8 cellular contexts compared by ENCODE assay signal in genomic region chr9:112793213-112793810, GRCh38. TPM values are rescaled to one million over a fixed set of nuclear protein-coding genes. Genes with fewer than 3 reads are reported as not detected.
DNase-seq lines count a peak whose midpoint lies in the region; ATAC-seq, FAIRE-seq and TF ChIP-seq lines count a peak whose summit lies in the region.

No MANE protein-coding gene starts in this region.

- H3K4me1 Mint-ChIP-seq in HFFc6 (ENCODE audit: low read depth) = peaks cover 44% of the 10 kb centered on the region
- peaks cover 53% of the 10 kb centered on the region for H3K4me1 Mint-ChIP-seq in central memory CD8-positive, alpha-beta T cell

- intact Hi-C loops in HepG2 (cut with micrococcal nuclease; ENCODE audit: unreplicated experiment) = loop anchor here (1.0 to 10.0 kb wide), 4 partner anchors 42 to 349 kb away; no protein-coding TSS in a partner anchor

- H3K79me2 ChIP-seq in HepG2 (ENCODE audit: insufficient read depth, low read length) = no peaks in the 10 kb centered on the region

- H3K4me3 Mint-ChIP-seq in HFFc6 = no peak overlapping the region
- H3K4me3 Mint-ChIP-seq in central memory CD8-positive, alpha-beta T cell = no peak overlapping the region

- POLR2A ChIA-PET in HepG2 (lab: Yijun Ruan, JAX) = interaction anchor here (1.0 to 1.4 kb wide), 2 partner anchors 43 to 61 kb away, joined by 3 to 4 read pairs; no protein-coding TSS in a partner anchor

- H3K36me3 Mint-ChIP-seq in HFFc6 (ENCODE audit: low read depth) = no peaks in the 10 kb centered on the region
- H3K36me3 Mint-ChIP-seq in central memory CD8-positive, alpha-beta T cell (ENCODE audit: insufficient read depth) = peaks cover 3% of the 10 kb centered on the region

- FAIRE-seq in HepG2 (lab: Jason Lieb, UNC) = peak; percentile 77

- no peaks in the 10 kb centered on the region for H3K9me3 ChIP-seq in HepG2 (ENCODE audit: low read length)

- H3K27me3 ChIP-seq in HepG2 (ENCODE audit: control insufficient read depth in 1 of 2, insufficient read depth in 2 of 2, low read length in 2 of 2) = no peaks in the 10 kb centered on the region

- H3K4me1 ChIP-seq in HepG2 (ENCODE audit: insufficient read depth, low read length) = no peaks in the 10 kb centered on the region

- H3K4me3 ChIP-seq in HepG2 (replicated peaks in 1 of 3; ENCODE audit: insufficient read depth in 1 of 3, low read depth in 2 of 3, low read length in 3 of 3) = no peak overlapping the region

- DNase-seq in GM04504 (ENCODE audit: low read depth) = peak; percentile 37
- peak; percentile 55 for DNase-seq in HFFc6
- DNase-seq in NCI-H2029 (lab: John Stamatoyannopoulos, UW) = peak; percentile 45
- DNase-seq in activated CD4-positive, CD25-positive, alpha-beta regulatory T cell treated with anti-CD3 and anti-CD28 coated beads, Interleukin-2, amount 50 U/mL, for 72 hours = peak; percentile 83
- DNase-seq in central memory CD8-positive, alpha-beta T cell (ENCODE audit: low spot score in 2 of 2) = peak; percentile 78
- peak; percentile 57 for DNase-seq in HepG2 (ENCODE audit: low spot score)
- DNase-seq in stimulated activated CD8-positive, alpha-beta memory T cell treated with anti-CD3 and anti-CD28 coated beads, Interleukin-15, amount 100 ng/mL, for 4 hours (ENCODE audit: low read depth in 2 of 2) = peak; percentile 53 to 65

- H3K27ac Mint-ChIP-seq in HFFc6 = no peak overlapping the region
- H3K27ac Mint-ChIP-seq in central memory CD8-positive, alpha-beta T cell (ENCODE audit: low read depth) = peak overlapping the region; percentile 26

- no peaks in the 10 kb centered on the region for H3K9me3 Mint-ChIP-seq in HFFc6
- no peaks in the 10 kb centered on the region for H3K9me3 Mint-ChIP-seq in central memory CD8-positive, alpha-beta T cell

- no peak for TF ChIP-seq POLR2A in HepG2 (IDR thresholded peaks at IDR 0.05; ENCODE audit: insufficient read depth in 1 of 2, low read depth in 2 of 2, low read length in 2 of 2)

- peak; percentile 89 for TF ChIP-seq RAD21 in HepG2 (CRISPR knock-in tag; IDR thresholded peaks at IDR 0.05)

- peak; percentile 85 for ATAC-seq in central memory CD8-positive, alpha-beta T cell (replicated peaks; ENCODE audit: extremely low read depth, poor library complexity, severe bottlenecking)
- ATAC-seq in HepG2 (peak; percentile 99), GM18870 (IDR thresholded peaks at IDR 0.05; ENCODE audit: unreplicated experiment) (no peak)

- CTCF ChIA-PET in HepG2 (lab: Yijun Ruan, JAX; ENCODE audit: low intra/inter-chr PET ratio, low total read pairs) = interaction anchor here (1.1 to 2.0 kb wide), 4 partner anchors 27 to 82 kb away, joined by 4 to 8 read pairs (median 4); partner anchors contain the start of gene INIP

- no peak overlapping the region for H3K4me2 ChIP-seq in HepG2 (ENCODE audit: low read depth, low read length)

- H3K9ac ChIP-seq in HepG2 (ENCODE audit: insufficient read depth, low read depth, low read length) = no peak overlapping the region

- no peaks in the 10 kb centered on the region for H3K36me3 ChIP-seq in HepG2 (replicated peaks in 1 of 2; ENCODE audit: control insufficient read depth in 1 of 2, insufficient read depth in 2 of 2, low read length in 2 of 2)

- no peak for TF ChIP-seq EP300 in HepG2 (IDR thresholded peaks at IDR 0.05; ENCODE audit: low read depth in 2 of 2, low read length in 2 of 2)
- TF ChIP-seq EP300 in HepG2 (CRISPR knock-in tag; IDR thresholded peaks at IDR 0.05; ENCODE audit: borderline replicate concordance) = no peak

- TF ChIP-seq CTCF in HFFc6 (IDR thresholded peaks at IDR 0.05) (peak; percentile 92), HepG2 (CRISPR knock-in tag; IDR thresholded peaks at IDR 0.05) (peak; percentile 96)

- no peaks in the 10 kb centered on the region for H4K20me1 ChIP-seq in HepG2 (ENCODE audit: insufficient read depth, low read length)

- no TSS peak for BruUV-seq in HepG2 (replicated peaks; lab: Mats Ljungman, UMichigan)

- no peaks in the 10 kb centered on the region; the same call in 1 of the 2 replicates for H3K27me3 Mint-ChIP-seq in HFFc6 (ENCODE audit: insufficient read depth)
- H3K27me3 Mint-ChIP-seq in central memory CD8-positive, alpha-beta T cell = no peaks in the 10 kb centered on the region

- H2AFZ ChIP-seq in HepG2 (ENCODE audit: low read length) = no peak overlapping the region

- in situ Hi-C loops in HepG2 (cut with HindIII; ENCODE audit: extremely low pct_ligation_motif_present, low pct_unique_long_range_greater_than_20kb) = loop anchor here (10.0 kb wide), 1 partner anchor 49 kb away; no protein-coding TSS in a partner anchor

- WGBS in HepG2 (ENCODE audit: low lambda C conversion rate) = 79% methylated on average over 3 of the region's 5 CpGs

- H3K27ac ChIP-seq in HepG2 (ENCODE audit: extremely low read length, insufficient read depth, low read length) = no peak overlapping the region

TF ChIP-seq in HepG2, 621 proteins besides CTCF, POLR2A, EP300 and RAD21 (continues in another document):
- TF ChIP-seq ZNF687 (CRISPR knock-in tag; IDR thresholded peaks at IDR 0.05) (peak; percentile 43), FOXA3 (CRISPR knock-in tag; IDR thresholded peaks at IDR 0.05) (no peak), SALL2 (CRISPR knock-in tag; IDR thresholded peaks at IDR 0.05) (no peak), IRF2 (CRISPR knock-in tag; IDR thresholded peaks at IDR 0.05) (peak; percentile 39; the same call in 1 of the 2 replicates), SKI (IDR thresholded peaks at IDR 0.05; ENCODE audit: partially characterized antibody) (no peak), TBP (CRISPR knock-in tag; IDR thresholded peaks at IDR 0.05) (no peak), HOXA5 (CRISPR knock-in tag; IDR thresholded peaks at IDR 0.05) (no peak), SALL1 (CRISPR knock-in tag; IDR thresholded peaks at IDR 0.05) (peak; percentile 45; the same call in 1 of the 2 replicates), SMARCE1 (IDR thresholded peaks at IDR 0.05; ENCODE audit: borderline replicate concordance) (no peak), HIVEP1 (CRISPR knock-in tag; IDR thresholded peaks at IDR 0.05) (no peak)

RNA-seq across cellular contexts. Expression of gene SNX30, which starts 42.8 kb away (rescaled TPM):
- total RNA-seq in HFFc6 (2021; fragmentation: NEBNext Ultra II Directional; extraction: Animal tissue kit (Norgen Biotek cat#: 25700)) = 10 to 100 TPM; 11.1 to 14.9 (median 13.9) TPM
- total RNA-seq in HepG2 (2016; rRNA removed; fragmentation: Illumina TruSeq; extraction: Trizol) = 12.4 and 18.9 TPM in 2 replicates
- 1.1 and 1.5 TPM in 2 replicates for total RNA-seq in HepG2 (2016; cell fraction: cytosol; rRNA removed; fragmentation: Illumina TruSeq; extraction: Trizol; ENCODE audit: low read depth)
- 12.6 and 18.4 TPM in 2 replicates for total RNA-seq in HepG2 (2016; cell fraction: insoluble cytoplasmic fraction; rRNA removed; fragmentation: Illumina TruSeq; extraction: Trizol)
- total RNA-seq in HepG2 (2016; cell fraction: membrane; rRNA removed; fragmentation: Illumina TruSeq; extraction: Trizol) = 5.4 and 5.7 TPM in 2 replicates
- total RNA-seq in HepG2 (2016; cell fraction: nucleus; rRNA removed; fragmentation: Illumina TruSeq; extraction: Trizol) = 10.8 and 11.5 TPM in 2 replicates
- polyA plus RNA-seq in HepG2 (2011; rRNA removed) = 4.4 TPM in 2 replicates
- 4.3 and 5.1 TPM in 2 replicates for polyA plus RNA-seq in HepG2 (2011; cell fraction: cytosol; rRNA removed)
- polyA plus RNA-seq in HepG2 (2011; cell fraction: nucleus; rRNA removed) = 4.9 and 6.3 TPM in 2 replicates
- 6.1 and 6.8 TPM in 2 replicates for polyA plus RNA-seq in HepG2 (2012)
- 0.32 and 0.33 TPM in 2 replicates for polyA plus RNA-seq in HepG2 (2016; cell fraction: cytosol; fragmentation: Illumina TruSeq; extraction: Trizol; ENCODE audit: low read depth)
- 11.2 and 11.4 TPM in 2 replicates for polyA plus RNA-seq in HepG2 (2016; cell fraction: insoluble cytoplasmic fraction; fragmentation: Illumina TruSeq; extraction: Trizol; ENCODE audit: low read depth)
- 1.5 TPM in 2 replicates for polyA plus RNA-seq in HepG2 (2016; cell fraction: membrane; fragmentation: Illumina TruSeq; extraction: Trizol; ENCODE audit: low read depth)
- polyA plus RNA-seq in HepG2 (2016; cell fraction: nucleus; fragmentation: Illumina TruSeq; extraction: Trizol; ENCODE audit: insufficient read depth, low read depth) = 7.7 and 8.6 TPM in 2 replicates
- 5.0 and 13.7 TPM in 2 replicates for polyA minus RNA-seq in HepG2 (2011; rRNA and poly(A)+ RNA removed; ENCODE audit: low replicate concordance)
- 8.2 and 8.9 TPM in 2 replicates for polyA minus RNA-seq in HepG2 (2011; cell fraction: cytosol; rRNA and poly(A)+ RNA removed)
- 11.2 and 12.4 TPM in 2 replicates for polyA minus RNA-seq in HepG2 (2011; cell fraction: nucleus; rRNA and poly(A)+ RNA removed)
